8 cellular contexts compared by ENCODE assay signal in genomic region chr1:221742555-221743415, GRCh38. TPM values are rescaled to one million over a fixed set of nuclear protein-coding genes. Genes with fewer than 3 reads are reported as not detected.
DNase-seq lines count a peak whose midpoint lies in the region; ATAC-seq and TF ChIP-seq lines count a peak whose summit lies in the region.

No MANE protein-coding gene starts in this region.

- no peak overlapping the region for H3K4me3 Mint-ChIP-seq in Calu3 (ENCODE audit: low read depth, unreplicated experiment)
- peak overlapping the region; percentile 86 for H3K4me3 Mint-ChIP-seq in neural crest cell

- peak overlapping the region; percentile 89 to 97 for H3K9ac ChIP-seq in stomach smooth muscle (ENCODE audit: low read length in 2 of 2)

- H3K36me3 Mint-ChIP-seq in Calu3 (ENCODE audit: insufficient read depth, unreplicated experiment) (no peaks in the 10 kb centered on the region), neural crest cell (ENCODE audit: low read depth) (peaks cover 2% of the 10 kb centered on the region)

- H3K4me1 ChIP-seq in Panc1 (ENCODE audit: control insufficient read depth, insufficient read depth, low read length): no peaks in the 10 kb centered on the region; the same call in 1 of the 2 replicates
- H3K4me1 ChIP-seq in stomach smooth muscle (ENCODE audit: control insufficient read depth, insufficient read depth, low read length): peaks cover 33% of the 10 kb centered on the region

- peak; percentile 96 for DNase-seq in Calu3
- peak; percentile 89 for DNase-seq in HT1080 (ENCODE audit: low read depth)
- DNase-seq in Panc1 (ENCODE audit: low read depth, low spot score): no peak
- peak; percentile 67 for DNase-seq in activated T-helper 1 cell treated with Interleukin-2 at 50 U/mL for 16 hours (ENCODE audit: low read depth)
- DNase-seq in fibroblast of pulmonary artery (ENCODE audit: low read depth): peak; percentile 75
- DNase-seq in neural crest cell (ENCODE audit: low read depth, low spot score): peak; percentile 47

- POLR2A ChIA-PET in Panc1 (lab: Charles Lee): interaction anchor here (0.5 to 0.8 kb wide), 2 partner anchors 18 to 82 kb away, joined by 3 to 9 read pairs; no protein-coding TSS in a partner anchor

- BruUV-seq in Calu3 (replicated peaks; lab: Mats Ljungman, UMichigan) (no TSS peak), Panc1 (replicated peaks; lab: Mats Ljungman, UMichigan) (no TSS peak)

- H3K27ac Mint-ChIP-seq in Calu3 (ENCODE audit: unreplicated experiment): no peak overlapping the region
- no peak overlapping the region for H3K27ac Mint-ChIP-seq in neural crest cell (ENCODE audit: unreplicated experiment)

- in situ Hi-C loops in Panc1 (cut with HindIII; ENCODE audit: low pct_unique_long_range_greater_than_20kb, low sequenced_read_pairs): no loop called here

- H3K9me3 ChIP-seq in Panc1 (ENCODE audit: control insufficient read depth, insufficient read depth, low read depth, low read length) (no peaks in the 10 kb centered on the region), stomach smooth muscle (ENCODE audit: control insufficient read depth in 2 of 2, low read length in 2 of 2) (no peaks in the 10 kb centered on the region)

- H3K27me3 Mint-ChIP-seq in Calu3 (ENCODE audit: unreplicated experiment) (no peaks in the 10 kb centered on the region), neural crest cell (ENCODE audit: low read depth) (peaks cover 16% of the 10 kb centered on the region)

- peaks cover 33% of the 10 kb centered on the region for H3K4me1 Mint-ChIP-seq in Calu3 (ENCODE audit: low read depth, unreplicated experiment)
- H3K4me1 Mint-ChIP-seq in neural crest cell: peaks cover 6% of the 10 kb centered on the region

- H3K27ac ChIP-seq in Panc1 (ENCODE audit: low read length) (peak overlapping the region; percentile 34; the same call in 1 of the 2 replicates), stomach smooth muscle (ENCODE audit: low read length) (peak overlapping the region; percentile 98)

- CTCF ChIA-PET in Calu3 (lab: Charles Lee): interaction anchor here (0.6 to 3.9 kb wide), 25 partner anchors 10 to 718 kb away, joined by 3 to 21 read pairs (median 4); no protein-coding TSS in a partner anchor
- CTCF ChIA-PET in Panc1 (lab: Charles Lee): interaction anchor here (0.6 kb wide), 1 partner anchor 264 kb away, joined by 7 read pairs; no protein-coding TSS in a partner anchor

- TF ChIP-seq CTCF in Calu3 (IDR thresholded peaks at IDR 0.05; ENCODE audit: unreplicated experiment): peak; percentile 37
- peak; percentile 53 for TF ChIP-seq CTCF in Panc1 (IDR thresholded peaks at IDR 0.05)
- no peak for TF ChIP-seq CTCF in fibroblast of pulmonary artery (IDR thresholded peaks at IDR 0.05; ENCODE audit: low read length, missing control alignments)
- no peak for TF ChIP-seq CTCF in neural crest cell (conservative IDR thresholded peaks at IDR 0.05)

- H3K36me3 ChIP-seq in Panc1 (ENCODE audit: control insufficient read depth, insufficient read depth, low read length) (peaks cover 5% of the 10 kb centered on the region; the same call in 1 of the 2 replicates), stomach smooth muscle (ENCODE audit: control insufficient read depth in 2 of 2, insufficient read depth in 2 of 2, low read length in 2 of 2) (peaks cover 6 to 7% of the 10 kb centered on the region in 2 donors)

- intact Hi-C loops in Calu3 (cut with micrococcal nuclease; ENCODE audit: unreplicated experiment) (loop anchor here (1.0 to 5.0 kb wide), 7 partner anchors 70 to 430 kb away; no protein-coding TSS in a partner anchor), Panc1 (cut with micrococcal nuclease; ENCODE audit: unreplicated experiment) (loop anchor here (10.0 kb wide), 1 partner anchor 712 kb away; no protein-coding TSS in a partner anchor)

- no peaks in the 10 kb centered on the region; the same call in 1 of the 2 replicates for H3K27me3 ChIP-seq in Panc1 (ENCODE audit: control insufficient read depth, insufficient read depth, low read length)
- H3K27me3 ChIP-seq in stomach smooth muscle (ENCODE audit: control insufficient read depth in 1 of 2, insufficient read depth in 2 of 2, low read length in 2 of 2): no peaks in the 10 kb centered on the region

- ATAC-seq in GM19468 (IDR thresholded peaks at IDR 0.05; ENCODE audit: extremely low read depth, unreplicated experiment): peak; percentile 6
- ATAC-seq in Panc1: peak; percentile 81

- H3K4me3 ChIP-seq in Panc1 (ENCODE audit: low read depth in 2 of 2, low read length in 2 of 2) (peak overlapping the region; percentile 79 to 94), fibroblast of pulmonary artery (replicated peaks; ENCODE audit: low read depth, low read length) (peak overlapping the region; percentile 68), stomach smooth muscle (ENCODE audit: low read length in 2 of 2) (peak overlapping the region; percentile 92 to 99)

- no peaks in the 10 kb centered on the region for H3K9me3 Mint-ChIP-seq in Calu3 (ENCODE audit: low read depth, unreplicated experiment)
- H3K9me3 Mint-ChIP-seq in neural crest cell: no peaks in the 10 kb centered on the region

RNA-seq across cellular contexts. Expression of gene DUSP10, which starts 0.9 kb away (rescaled TPM):
- 55.1 and 58.2 TPM in 2 replicates for total RNA-seq in Calu3 (2022)
- 59.9 and 76.5 TPM in 2 replicates for total RNA-seq in HT1080 (2014; rRNA removed; shearing (Covaris generic))
- 32.7 and 38.0 TPM in 2 replicates for polyA plus RNA-seq in HT1080 (2015; cell fraction: cytosol; rRNA removed)
- polyA plus RNA-seq in HT1080 (2015; cell fraction: nucleus; rRNA removed): 38.8 and 45.2 TPM in 2 replicates
- 1.4 TPM for total RNA-seq in Panc1 (2021; ENCODE audit: unreplicated experiment)
- 0.68 TPM for polyA plus RNA-seq in Panc1 (2012; ENCODE audit: insufficient read length)
- 1.6 and 1.7 TPM in 2 replicates for total RNA-seq in neural crest cell

Comparison
In these comparisons a context has a peak if more than half of its experiments do, and no peak if none do; other contexts are left out.
1. CTCF ChIP-seq: peak in Calu3 (single experiment) and Panc1 (single experiment); none in fibroblast of pulmonary artery (single experiment) and neural crest cell (single experiment).
2. RNA of gene DUSP10, which starts 0.9 kb away (total RNA-seq): 59.9 to 76.5 TPM in HT1080 and 55.1 to 58.2 TPM in Calu3; 1.6 to 1.7 TPM in neural crest cell and 1.4 TPM in Panc1 (single experiment); every median in the first group is over 10 times any median in the second.
3. Peak in every context shown above with its lines, with median percentiles within 50 percentile points of each other: H3K4me3 ChIP-seq.